Comparison of ENCODE assay signal across 23 cellular contexts in the genomic region with DNA sequence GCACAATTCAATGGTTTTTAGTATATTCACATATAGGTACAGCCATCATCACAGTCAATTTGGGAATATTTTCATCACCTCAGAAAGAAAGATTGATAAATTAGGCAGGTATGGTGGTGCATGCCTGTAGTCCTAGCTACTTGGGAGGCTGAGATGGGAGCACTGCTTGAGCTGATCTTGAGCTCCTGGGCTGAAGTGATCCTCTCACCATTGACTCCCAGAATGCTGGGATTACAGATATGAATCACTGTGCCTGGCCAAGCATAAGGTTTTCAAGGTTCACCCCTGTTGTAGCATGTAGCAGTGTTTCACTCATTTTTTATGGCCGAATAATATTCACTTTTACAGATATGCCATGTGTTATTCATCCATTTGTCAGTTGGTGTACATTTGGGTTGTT.
"Had no signal": no experiment of that assay in that cellular context is flagged by ENCODE, and none has a peak within 500 bp of the region (broad histone marks: within the 10 kb centered on the region; RNA-seq: fewer than 3 reads in every experiment).

No MANE protein-coding gene starts in this region.

- H3K4me2 ChIP-seq: PC-9 had no signal

- H3K4me3 Mint-ChIP-seq: activated CD8-positive, alpha-beta T cell treated with anti-CD3 and anti-CD28 coated beads for 36 hours; activated naive CD4-positive, alpha-beta T cell treated with anti-CD3 and anti-CD28 coated beads, Interleukin-2, amount 10 ng/mL, durations not matched to agents 7 days and 5 days; activated naive CD8-positive, alpha-beta T cell treated with anti-CD3 and anti-CD28 coated beads for 36 hours; activated T-cell treated with anti-CD3 and anti-CD28 coated beads, Interleukin-2, amount 50 U/mL, for 72 hours had no signal

- DNase-seq: activated CD4-positive, alpha-beta T cell treated with anti-CD3 and anti-CD28 coated beads for 4 hours; activated CD8-positive, alpha-beta memory T cell treated with anti-CD3 and anti-CD28 coated beads, Interleukin-2, amount 50 U/mL, for 4 hours; activated CD8-positive, alpha-beta T cell treated with anti-CD3 and anti-CD28 coated beads for 36 hours; activated gamma-delta T cell treated with Interleukin-2 at 50 U/mL for 16 hours; activated naive CD4-positive, alpha-beta T cell treated with anti-CD3 and anti-CD28 coated beads, Interleukin-2, amount 10 ng/mL, durations not matched to agents 7 days and 5 days; activated naive CD8-positive, alpha-beta T cell treated with anti-CD3 and anti-CD28 coated beads for 36 hours; activated T-cell treated with anti-CD3 and anti-CD28 coated beads, Interleukin-2, amount 50 U/mL, for 72 hours; brain microvascular endothelial cell; cerebellar nuclear complex; NCI-H1092 treated with DMSO at 0.1 percent for 48 hours; NCI-H1417 treated with DMSO at 0.1 percent for 48 hours; NCI-H1694; NCI-H2029 treated with DMSO at 0.1 percent for 48 hours; NCI-H345; NCI-H510A; NCI-H526 treated with DMSO at 0.1 percent for 48 hours; NK-92 treated with Interleukin-12 subunit alpha and Interleukin-12 subunit beta, amount 100 ng/mL, for 24 hours; PC-9; SIG-M5 had no signal

- H3K27me3 Mint-ChIP-seq: activated CD8-positive, alpha-beta T cell treated with anti-CD3 and anti-CD28 coated beads for 36 hours; activated naive CD4-positive, alpha-beta T cell treated with anti-CD3 and anti-CD28 coated beads, Interleukin-2, amount 10 ng/mL, durations not matched to agents 7 days and 5 days; activated naive CD8-positive, alpha-beta T cell treated with anti-CD3 and anti-CD28 coated beads for 36 hours had no signal

- H2AFZ ChIP-seq: PC-9 had no signal

- H3K36me3 ChIP-seq: brain microvascular endothelial cell, cardiac muscle cell had no signal

- FAIRE-seq: colon had no signal

- H3K4me3 ChIP-seq: cardiac muscle cell, PC-9, SK-N-MC had no signal

- H3K9me3 Mint-ChIP-seq: activated CD8-positive, alpha-beta T cell treated with anti-CD3 and anti-CD28 coated beads for 36 hours; activated naive CD4-positive, alpha-beta T cell treated with anti-CD3 and anti-CD28 coated beads, Interleukin-2, amount 10 ng/mL, durations not matched to agents 7 days and 5 days; activated naive CD8-positive, alpha-beta T cell treated with anti-CD3 and anti-CD28 coated beads for 36 hours; activated T-cell treated with anti-CD3 and anti-CD28 coated beads, Interleukin-2, amount 50 U/mL, for 72 hours; activated T-helper 2 cell treated with anti-CD3 and anti-CD28 coated beads, Interferon-gamma antibody, Interleukin-2, Interleukin-4, amounts not matched to agents 10 μg/mL and 5 μg/mL and 100 μg/mL, durations not matched to agents 14 hours and 24 hours and 36 hours had no signal

- H3K27ac ChIP-seq: brain microvascular endothelial cell, cardiac muscle cell, PC-9, SK-N-MC had no signal

- H3K27me3 ChIP-seq: brain microvascular endothelial cell, cardiac muscle cell had no signal

- H3K27ac Mint-ChIP-seq: activated CD8-positive, alpha-beta T cell treated with anti-CD3 and anti-CD28 coated beads for 36 hours; activated naive CD4-positive, alpha-beta T cell treated with anti-CD3 and anti-CD28 coated beads, Interleukin-2, amount 10 ng/mL, durations not matched to agents 7 days and 5 days; activated naive CD8-positive, alpha-beta T cell treated with anti-CD3 and anti-CD28 coated beads for 36 hours; activated T-cell treated with anti-CD3 and anti-CD28 coated beads, Interleukin-2, amount 50 U/mL, for 72 hours; activated T-helper 2 cell treated with anti-CD3 and anti-CD28 coated beads, Interferon-gamma antibody, Interleukin-2, Interleukin-4, amounts not matched to agents 10 μg/mL and 5 μg/mL and 100 μg/mL, durations not matched to agents 14 hours and 24 hours and 36 hours had no signal
